8 cellular contexts compared by ENCODE assay signal in the genomic region with DNA sequence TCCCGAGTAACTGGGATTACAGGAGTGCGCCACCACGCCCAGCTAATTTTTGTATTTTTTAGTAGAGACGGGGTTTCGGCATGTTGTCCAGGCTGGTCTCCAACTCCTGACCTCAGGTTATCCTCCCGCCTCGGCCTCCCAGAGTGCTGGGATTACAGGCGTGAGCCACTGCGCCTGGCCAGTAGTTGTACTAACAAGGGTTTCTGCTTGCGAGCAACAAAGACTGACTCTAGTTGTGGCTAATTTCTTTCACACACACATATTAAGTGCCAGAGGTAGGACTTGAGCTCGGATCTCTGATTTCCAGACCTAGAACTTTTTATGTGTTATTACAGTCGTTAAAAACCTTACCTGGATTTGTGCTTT. TPM values are rescaled to one million over a fixed set of nuclear protein-coding genes. Genes with fewer than 3 reads are reported as not detected.
DNase-seq lines count a peak whose midpoint lies in the region; ATAC-seq, FAIRE-seq and TF ChIP-seq lines count a peak whose summit lies in the region.

No MANE protein-coding gene starts in this region.

- DNase-seq in activated CD4-positive, alpha-beta T cell treated with anti-CD3 and anti-CD28 coated beads, Interleukin-2, amount 10 ng/mL, durations not matched to agents 24 days and 14 days = no peak
- DNase-seq in activated CD4-positive, alpha-beta T cell treated with anti-CD3 and anti-CD28 coated beads for 1 hour = no peak
- DNase-seq in astrocyte (ENCODE audit: low read depth) (no peak), left lobe of liver (ENCODE audit: low spot score) (no peak), thoracic aorta (ENCODE audit: low spot score) (no peak), GM10266 (ENCODE audit: extremely low spot score) (no peak)
- no peak for DNase-seq in activated CD4-positive, alpha-beta T cell treated with anti-CD3 and anti-CD28 coated beads, Interleukin-2, amount 50 U/mL, for 1 hour

- peak overlapping the region; percentile 97 for H2AFZ ChIP-seq in astrocyte (ENCODE audit: low read depth, low read length)

- ATAC-seq in left lobe of liver (peak; percentile 11), thoracic aorta (ENCODE audit: insufficient number of reproducible peaks, low FRiP score, low read depth) (peak; percentile 13), HG03095 (IDR thresholded peaks at IDR 0.05; ENCODE audit: unreplicated experiment) (no peak)

- TF ChIP-seq CTCF in astrocyte (IDR thresholded peaks at IDR 0.05; ENCODE audit: insufficient read depth, low read depth, low read length) (no peak), thoracic aorta (IDR thresholded peaks at IDR 0.05) (no peak), GM10266 (IDR thresholded peaks at IDR 0.05; ENCODE audit: control insufficient read depth, insufficient read depth, low read depth, missing control alignments) (no peak)

- H3K4me1 Mint-ChIP-seq in activated CD4-positive, alpha-beta T cell treated with anti-CD3 and anti-CD28 coated beads, Interleukin-2, amount 10 ng/mL, durations not matched to agents 24 days and 14 days = peaks cover 23% of the 10 kb centered on the region
- peaks cover 12% of the 10 kb centered on the region for H3K4me1 Mint-ChIP-seq in astrocyte (ENCODE audit: low read depth, unreplicated experiment)

- peak overlapping the region; percentile 98 for H3K4me2 ChIP-seq in astrocyte (ENCODE audit: low read length)

- H3K79me2 ChIP-seq in astrocyte (ENCODE audit: insufficient read depth, low read length) = peaks cover 44% of the 10 kb centered on the region

- H3K27me3 Mint-ChIP-seq in activated CD4-positive, alpha-beta T cell treated with anti-CD3 and anti-CD28 coated beads, Interleukin-2, amount 10 ng/mL, durations not matched to agents 24 days and 14 days = peaks cover 4% of the 10 kb centered on the region
- H3K27me3 Mint-ChIP-seq in astrocyte (ENCODE audit: low read depth, unreplicated experiment) = no peaks in the 10 kb centered on the region

- no peak for FAIRE-seq in astrocyte (lab: Jason Lieb, UNC)

- intact Hi-C loops in activated CD4-positive, alpha-beta T cell treated with anti-CD3 and anti-CD28 coated beads, Interleukin-2, amount 10 ng/mL, durations not matched to agents 24 days and 14 days (cut with micrococcal nuclease) = loop anchor here (2.0 to 5.0 kb wide), 3 partner anchors 44 to 431 kb away; no protein-coding TSS in a partner anchor

- peaks cover 5% of the 10 kb centered on the region for H3K36me3 ChIP-seq in astrocyte (ENCODE audit: insufficient read depth, low read length)
- no peaks in the 10 kb centered on the region for H3K36me3 ChIP-seq in thoracic aorta

- H4K20me1 ChIP-seq in astrocyte (ENCODE audit: insufficient read depth, low read length) = peaks cover 36% of the 10 kb centered on the region

- H3K27ac ChIP-seq in astrocyte (ENCODE audit: low read depth, low read length) = peak overlapping the region; percentile 87
- H3K27ac ChIP-seq in thoracic aorta = peak overlapping the region in 1 of 2 donors; percentile 32

- H3K27me3 ChIP-seq in astrocyte (ENCODE audit: insufficient read depth, low read length) = no peaks in the 10 kb centered on the region
- no peaks in the 10 kb centered on the region for H3K27me3 ChIP-seq in thoracic aorta (replicated peaks; ENCODE audit: insufficient read depth)

- H3K9me3 Mint-ChIP-seq in activated CD4-positive, alpha-beta T cell treated with anti-CD3 and anti-CD28 coated beads, Interleukin-2, amount 10 ng/mL, durations not matched to agents 24 days and 14 days = no peaks in the 10 kb centered on the region
- H3K9me3 Mint-ChIP-seq in astrocyte (ENCODE audit: unreplicated experiment) = no peaks in the 10 kb centered on the region

- no peaks in the 10 kb centered on the region for H3K36me3 Mint-ChIP-seq in activated CD4-positive, alpha-beta T cell treated with anti-CD3 and anti-CD28 coated beads, Interleukin-2, amount 10 ng/mL, durations not matched to agents 24 days and 14 days (ENCODE audit: low read depth)
- peaks cover 2% of the 10 kb centered on the region for H3K36me3 Mint-ChIP-seq in astrocyte (ENCODE audit: low read depth, unreplicated experiment)

- H3K4me1 ChIP-seq in astrocyte (ENCODE audit: insufficient read depth, low read length) (peaks cover 17% of the 10 kb centered on the region), thoracic aorta (ENCODE audit: control insufficient read depth in 1 of 2, low read depth in 2 of 2) (peaks cover 9 to 25% of the 10 kb centered on the region in 2 donors)

- peak overlapping the region; percentile 94 for H3K4me3 Mint-ChIP-seq in activated CD4-positive, alpha-beta T cell treated with anti-CD3 and anti-CD28 coated beads, Interleukin-2, amount 10 ng/mL, durations not matched to agents 24 days and 14 days
- H3K4me3 Mint-ChIP-seq in astrocyte (ENCODE audit: unreplicated experiment) = peak overlapping the region; percentile 96

- peak overlapping the region; percentile 95 for H3K9ac ChIP-seq in astrocyte (ENCODE audit: low read length)

- H3K4me3 ChIP-seq in astrocyte (ENCODE audit: insufficient read depth, low read depth, low read length) (peak overlapping the region; percentile 95), thoracic aorta (peak overlapping the region; percentile 76)

- no peaks in the 10 kb centered on the region for H3K9me3 ChIP-seq in astrocyte (ENCODE audit: insufficient read depth, low read depth, low read length)
- H3K9me3 ChIP-seq in thoracic aorta = no peaks in the 10 kb centered on the region

- H3K27ac Mint-ChIP-seq in activated CD4-positive, alpha-beta T cell treated with anti-CD3 and anti-CD28 coated beads, Interleukin-2, amount 10 ng/mL, durations not matched to agents 24 days and 14 days = peak overlapping the region; percentile 72
- H3K27ac Mint-ChIP-seq in astrocyte (ENCODE audit: unreplicated experiment) = peak overlapping the region; percentile 55

RNA-seq across cellular contexts. Expression of gene PCCA, which starts 0.6 kb away (rescaled TPM):
- 5.8 and 6.4 TPM in 2 replicates for total RNA-seq in activated CD4-positive, alpha-beta T cell treated with anti-CD3 and anti-CD28 coated beads, Interleukin-2, amount 10 ng/mL, durations not matched to agents 24 days and 14 days
- total RNA-seq in astrocyte = 11.3 and 13.9 TPM in 2 replicates
- total RNA-seq in left lobe of liver = 83.5 TPM
- total RNA-seq in thoracic aorta = 10 to 100 TPM; 17.2 to 51.6 TPM
